Comparison of ENCODE assay signal across 16 cellular contexts in genomic region chr7:81162771-81163525, GRCh38.
DNase-seq lines count a peak whose midpoint lies in the region; ATAC-seq, FAIRE-seq and TF ChIP-seq lines count a peak whose summit lies in the region.
"Had no signal": no experiment of that assay in that cellular context is flagged by ENCODE, and none has a peak within 500 bp of the region (broad histone marks: within the 10 kb centered on the region; RNA-seq: fewer than 3 reads in every experiment).

No MANE protein-coding gene starts in this region.

- TF ChIP-seq POLR2A in H54 (IDR thresholded peaks at IDR 0.05; ENCODE audit: low read depth, low read length) (no peak), GM12891 (IDR thresholded peaks at IDR 0.05; ENCODE audit: low read depth, low read length) (no peak)

- peak overlapping the region; percentile 38 for H4K91ac ChIP-seq in trophoblast cell (ENCODE audit: low read depth, low read length)

- peaks cover 13% of the 10 kb centered on the region for H3K79me1 ChIP-seq in trophoblast cell (ENCODE audit: low read length)

- no CpG with 5 or more reads among the region's 7 CpGs for WGBS in trophoblast cell (ENCODE audit: extremely low coverage, insufficient coverage, insufficient read length)

- no peak overlapping the region for H3K27ac ChIP-seq in epithelial cell of prostate
- H3K27ac ChIP-seq in trophoblast cell (ENCODE audit: low read depth, low read length): peak overlapping the region; percentile 71

- H3K4ac ChIP-seq in trophoblast cell (ENCODE audit: low read depth, low read length): no peak overlapping the region

- H3K27me3 ChIP-seq in trophoblast cell (ENCODE audit: insufficient read depth, low read length): no peaks in the 10 kb centered on the region

- H2BK5ac ChIP-seq in trophoblast cell (ENCODE audit: low read depth, low read length, poor library complexity): peak overlapping the region; percentile 27

- peak overlapping the region; percentile 77 for H2BK120ac ChIP-seq in trophoblast cell (ENCODE audit: insufficient read depth, low read length, poor library complexity)

- H3K4me1 ChIP-seq in trophoblast cell (ENCODE audit: control insufficient read depth in 1 of 2, insufficient read depth in 2 of 2, low read length in 2 of 2): peaks cover 0 to 5% of the 10 kb centered on the region in 2 experiments

- no peak for ATAC-seq in GM19455 (IDR thresholded peaks at IDR 0.05; ENCODE audit: unreplicated experiment)
- ATAC-seq: naive thymus-derived CD4-positive, alpha-beta T cell had no signal

- FAIRE-seq in H54 (lab: Jason Lieb, UNC): peak; percentile 81
- no peak for FAIRE-seq in GM12891 (lab: Jason Lieb, UNC)

- H4K8ac ChIP-seq in trophoblast cell (ENCODE audit: low read depth, low read length): no peak overlapping the region

- H3K4me3 ChIP-seq in trophoblast cell (ENCODE audit: low read depth, low read length): no peak overlapping the region
- H3K4me3 ChIP-seq: lung had no signal

- no peaks in the 10 kb centered on the region for H3K9me3 ChIP-seq in trophoblast cell (ENCODE audit: insufficient read depth, low read depth, low read length)

- no peak overlapping the region for H3K18ac ChIP-seq in trophoblast cell (ENCODE audit: low read length)

- H2AK5ac ChIP-seq in trophoblast cell (ENCODE audit: low read length): no peak overlapping the region

- no peak overlapping the region for H3K9ac ChIP-seq in trophoblast cell (ENCODE audit: low read length)

- no peak overlapping the region for H4K12ac ChIP-seq in trophoblast cell (ENCODE audit: low read depth, low read length)

- H3K23ac ChIP-seq in trophoblast cell (ENCODE audit: low read length): no peak overlapping the region

- no peak for TF ChIP-seq CTCF in GM20000 (IDR thresholded peaks at IDR 0.05; ENCODE audit: extremely low read depth, missing control alignments)

- H2BK12ac ChIP-seq in trophoblast cell (ENCODE audit: low read length): peak overlapping the region; percentile 85

- no peaks in the 10 kb centered on the region for H3K79me2 ChIP-seq in trophoblast cell (ENCODE audit: control insufficient read depth, insufficient read depth, low read length, poor library complexity)

- H3K14ac ChIP-seq in trophoblast cell (ENCODE audit: low read length): no peak overlapping the region

- no peak for DNase-seq in H54 (ENCODE audit: insufficient read length, low spot score)
- DNase-seq in RPMI8226: peak; percentile 11
- DNase-seq in epithelial cell of prostate (ENCODE audit: low read depth, low spot score): peak; percentile 24
- no peak for DNase-seq in trophoblast cell
- DNase-seq in NCI-H748 (lab: John Stamatoyannopoulos, UW; ENCODE audit: unreplicated experiment): no peak
- DNase-seq in GM12891 (ENCODE audit: insufficient read length, low spot score): no peak
- no peak for DNase-seq in GM20000 (ENCODE audit: low spot score)
- DNase-seq: activated CD4-positive, CD25-positive, alpha-beta regulatory T cell treated with anti-CD3 and anti-CD28 coated beads, Interleukin-2, amount 50 U/mL, for 72 hours; activated naive CD8-positive, alpha-beta T cell treated with anti-CD3 and anti-CD28 coated beads for 36 hours; naive thymus-derived CD4-positive, alpha-beta T cell; NCI-H1930; NCI-H446; SIG-M5; stimulated activated CD4-positive, alpha-beta T cell treated with anti-CD3 and anti-CD28 coated beads, Interleukin-4, amount 100 ng/mL, for 24 hours had no signal

- no peaks in the 10 kb centered on the region for H3K36me3 ChIP-seq in trophoblast cell (ENCODE audit: control insufficient read depth in 1 of 2, insufficient read depth in 2 of 2, low read length in 2 of 2)

- H2AFZ ChIP-seq in trophoblast cell (ENCODE audit: insufficient read depth, low read length, poor library complexity): no peak overlapping the region

- H3K4me2 ChIP-seq in trophoblast cell (ENCODE audit: low read length): no peak overlapping the region

TF ChIP-seq in GM12891, 5 proteins besides CTCF, POLR2A, EP300 and RAD21:
- no peak for TF ChIP-seq SPI1 (IDR thresholded peaks at IDR 0.05; ENCODE audit: low read depth, low read length)
- no peak for TF ChIP-seq POLR2AphosphoS5 (IDR thresholded peaks at IDR 0.05; ENCODE audit: low read depth, low read length)
- no peak for TF ChIP-seq POU2F2 (IDR thresholded peaks at IDR 0.05; ENCODE audit: low read depth, low read length)
- no peak for TF ChIP-seq PAX5 (IDR thresholded peaks at IDR 0.05; ENCODE audit: insufficient read depth, low read length, severe bottlenecking)
- TF ChIP-seq TAF1 (IDR thresholded peaks at IDR 0.05; ENCODE audit: low read depth, low read length): no peak
TF ChIP-seq in GM12891: peak in this region for 0.

Comparison
In these comparisons a context has a peak if more than half of its experiments do, and no peak if none do; other contexts are left out.
1. DNase-seq: peak in RPMI8226 (single experiment) and epithelial cell of prostate (single experiment); none in H54 (single experiment), trophoblast cell (0 of 2), NCI-H748 (single experiment), GM12891 (single experiment) and GM20000 (single experiment).